Comparison of ENCODE assay signal across 22 cellular contexts in the genomic region with DNA sequence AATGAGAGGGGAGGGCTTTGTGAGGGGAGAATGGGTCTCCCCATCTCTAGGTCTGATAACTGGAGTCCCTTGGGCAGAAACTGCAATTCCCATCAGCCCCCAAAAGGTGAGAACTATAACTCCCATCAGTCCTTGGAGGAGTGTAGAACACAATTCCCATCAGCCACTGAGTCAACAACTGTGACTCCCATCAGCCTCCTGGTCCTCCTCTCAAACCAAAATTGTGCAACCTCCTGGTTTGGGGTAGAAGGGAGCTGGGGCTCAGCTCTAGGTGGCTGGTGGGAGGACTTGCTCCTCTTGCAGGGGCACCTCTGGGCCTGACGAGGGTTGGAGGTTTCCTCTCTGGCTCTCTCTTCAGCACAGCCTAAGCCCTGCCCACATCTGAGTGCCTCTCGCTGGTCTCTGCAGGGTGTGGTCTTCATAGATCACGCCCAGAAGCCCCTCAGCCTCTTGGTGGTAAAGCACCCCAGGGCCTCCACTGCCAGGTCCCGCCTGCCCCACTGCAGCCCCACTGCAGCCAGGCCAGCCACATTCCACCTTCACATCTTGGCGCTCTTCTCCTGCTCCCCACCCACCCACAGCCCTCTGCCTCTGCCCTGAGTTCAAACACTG. TPM values are rescaled to one million over a fixed set of nuclear protein-coding genes. Genes with fewer than 3 reads are reported as not detected.
DNase-seq lines count a peak whose midpoint lies in the region; ATAC-seq, FAIRE-seq and TF ChIP-seq lines count a peak whose summit lies in the region.
"Had no signal": no experiment of that assay in that cellular context is flagged by ENCODE, and none has a peak within 500 bp of the region (broad histone marks: within the 10 kb centered on the region; RNA-seq: fewer than 3 reads in every experiment).

No MANE protein-coding gene starts in this region.

- peaks cover 24% of the 10 kb centered on the region for H3K4me1 Mint-ChIP-seq in nephron

- no peak overlapping the region for H2AFZ ChIP-seq in DND-41 (ENCODE audit: low read depth, low read length)
- H2AFZ ChIP-seq: neural progenitor cell had no signal

- H3K27me3 ChIP-seq in DND-41 (ENCODE audit: insufficient read depth, low read length, poor library complexity) (no peaks in the 10 kb centered on the region), colonic mucosa (no peaks in the 10 kb centered on the region), stomach (peaks cover 0 to 41% (median 14%) of the 10 kb centered on the region in 3 donors)
- H3K27me3 ChIP-seq: neural progenitor cell, Peyer's patch had no signal

- H3K36me3 Mint-ChIP-seq in nephron (ENCODE audit: low read depth), result peaks cover 7% of the 10 kb centered on the region
- H3K36me3 Mint-ChIP-seq: CD14-positive monocyte; stimulated activated effector memory CD8-positive, alpha-beta T cell treated with anti-CD3 and anti-CD28 coated beads, Interleukin-12 subunit alpha, Interleukin-12 subunit beta, amount 100 ng/mL, for 72 hours had no signal

- peak; percentile 50; the same call in 2 of the 3 replicates for ATAC-seq in DND-41 (ENCODE audit: insufficient read depth, low read depth)
- ATAC-seq: stimulated activated effector memory CD8-positive, alpha-beta T cell treated with anti-CD3 and anti-CD28 coated beads, Interleukin-12 subunit alpha, Interleukin-12 subunit beta, amount 100 ng/mL, for 72 hours had no signal

- H3K9me3 ChIP-seq in DND-41 (ENCODE audit: insufficient read depth, low read length, severe bottlenecking) (no peaks in the 10 kb centered on the region), colonic mucosa (no peaks in the 10 kb centered on the region), stomach (no peaks in the 10 kb centered on the region)
- H3K9me3 ChIP-seq: Peyer's patch, tibial artery had no signal

- no peak overlapping the region for H3K4me3 Mint-ChIP-seq in nephron
- H3K4me3 Mint-ChIP-seq: activated CD4-positive, alpha-beta T cell treated with anti-CD3 and anti-CD28 coated beads, Interleukin-2, amount 10 ng/mL, durations not matched to agents 7 days and 5 days; activated T-cell treated with anti-CD3 and anti-CD28 coated beads, Interleukin-2, amount 50 U/mL, for 24 hours; neural progenitor cell; stimulated activated effector memory CD8-positive, alpha-beta T cell treated with anti-CD3 and anti-CD28 coated beads, Interleukin-12 subunit alpha, Interleukin-12 subunit beta, amount 100 ng/mL, for 72 hours had no signal

- no peak overlapping the region for H3K4me2 ChIP-seq in DND-41 (ENCODE audit: insufficient read depth, low read length)

- intact Hi-C loops in colonic mucosa (cut with DNase I), result no loop called here
- intact Hi-C loops in stomach (cut with DNase I; ENCODE audit: low total_unique reads), result no loop called here

- H3K36me3 ChIP-seq in DND-41 (ENCODE audit: insufficient read depth, low read length), result no peaks in the 10 kb centered on the region
- H3K36me3 ChIP-seq in colonic mucosa, result no peaks in the 10 kb centered on the region
- no peaks in the 10 kb centered on the region for H3K36me3 ChIP-seq in stomach
- H3K36me3 ChIP-seq: neural progenitor cell, Peyer's patch, tibial artery had no signal

- H3K9ac ChIP-seq in DND-41 (ENCODE audit: low read depth, low read length), result no peak overlapping the region
- H3K9ac ChIP-seq in colonic mucosa (ENCODE audit: low read depth in 2 of 2, low read length in 2 of 2), result no peak overlapping the region
- H3K9ac ChIP-seq: neural progenitor cell had no signal

- H4K20me1 ChIP-seq in DND-41 (ENCODE audit: insufficient read depth, low read length), result no peaks in the 10 kb centered on the region

- H3K27ac ChIP-seq in DND-41 (ENCODE audit: low read length) (no peak overlapping the region), colonic mucosa (no peak overlapping the region), stomach (no peak overlapping the region)
- H3K27ac ChIP-seq: neural progenitor cell, Peyer's patch, tibial artery had no signal

- no peak for DNase-seq in DND-41
- peak; percentile 13 for DNase-seq in HTR-8/SVneo (ENCODE audit: insufficient read length, low spot score)
- DNase-seq in OCI-M1 (lab: John Stamatoyannopoulos, UW), result peak; percentile 43
- no peak for DNase-seq in colonic mucosa
- no peak for DNase-seq in stomach
- no peak for DNase-seq in medulla oblongata (ENCODE audit: extremely low spot score)
- no peak for DNase-seq in HuH-7 (ENCODE audit: low spot score)
- DNase-seq: activated CD4-positive, alpha-beta T cell treated with anti-CD3 and anti-CD28 coated beads, Interleukin-2, amount 10 ng/mL, durations not matched to agents 7 days and 5 days; activated naive CD4-positive, alpha-beta T cell treated with anti-CD3 and anti-CD28 coated beads, Interleukin-2, amount 50 U/mL, for 16 hours; activated T-cell treated with anti-CD3 and anti-CD28 coated beads, Interleukin-2, amount 50 U/mL, for 24 hours; dermis blood vessel endothelial cell; foreskin melanocyte; IMR-90; midbrain; NCI-H1417; NCI-H774; Peyer's patch; tibial artery had no signal

- FAIRE-seq in HTR-8/SVneo (lab: Jason Lieb, UNC), result no peak

- H3K27ac Mint-ChIP-seq in nephron, result peak overlapping the region; percentile 16 to 76 (median 70)
- H3K27ac Mint-ChIP-seq: activated CD4-positive, alpha-beta T cell treated with anti-CD3 and anti-CD28 coated beads, Interleukin-2, amount 10 ng/mL, durations not matched to agents 7 days and 5 days; activated T-cell treated with anti-CD3 and anti-CD28 coated beads, Interleukin-2, amount 50 U/mL, for 24 hours; CD14-positive monocyte; neural progenitor cell; stimulated activated effector memory CD8-positive, alpha-beta T cell treated with anti-CD3 and anti-CD28 coated beads, Interleukin-12 subunit alpha, Interleukin-12 subunit beta, amount 100 ng/mL, for 72 hours had no signal

- no peak for TF ChIP-seq POLR2A in stomach (IDR thresholded peaks at IDR 0.05)

- no peaks in the 10 kb centered on the region for H3K9me3 Mint-ChIP-seq in nephron
- H3K9me3 Mint-ChIP-seq: activated CD4-positive, alpha-beta T cell treated with anti-CD3 and anti-CD28 coated beads, Interleukin-2, amount 10 ng/mL, durations not matched to agents 7 days and 5 days; activated T-cell treated with anti-CD3 and anti-CD28 coated beads, Interleukin-2, amount 50 U/mL, for 24 hours; CD14-positive monocyte; neural progenitor cell; stimulated activated effector memory CD8-positive, alpha-beta T cell treated with anti-CD3 and anti-CD28 coated beads, Interleukin-12 subunit alpha, Interleukin-12 subunit beta, amount 100 ng/mL, for 72 hours had no signal

- TF ChIP-seq EP300 in stomach (IDR thresholded peaks at IDR 0.05), result no peak

- WGBS in stomach, 5 donors, result 62 to 82% (median 71%) methylated on average over 4 to 5 of the region's 5 CpGs

- TF ChIP-seq CTCF in DND-41 (IDR thresholded peaks at IDR 0.05; ENCODE audit: borderline replicate concordance, extremely low read depth, low read length, poor library complexity, severe bottlenecking), result no peak
- TF ChIP-seq CTCF in nephron (IDR thresholded peaks at IDR 0.05; ENCODE audit: unreplicated experiment in 3 of 3), result no peak
- TF ChIP-seq CTCF in colonic mucosa (IDR thresholded peaks at IDR 0.05), result no peak
- TF ChIP-seq CTCF in stomach (IDR thresholded peaks at IDR 0.05), result no peak

- H3K4me3 ChIP-seq in DND-41 (ENCODE audit: low read depth in 1 of 2, low read length in 2 of 2), result no peak overlapping the region
- H3K4me3 ChIP-seq in colonic mucosa, result no peak overlapping the region
- H3K4me3 ChIP-seq in stomach, result no peak overlapping the region
- H3K4me3 ChIP-seq: neural progenitor cell, Peyer's patch, tibial artery had no signal

- H3K4me1 ChIP-seq in DND-41 (ENCODE audit: insufficient read depth, low read length) (no peaks in the 10 kb centered on the region), colonic mucosa (no peaks in the 10 kb centered on the region), stomach (peaks cover 0 to 14% (median 0%) of the 10 kb centered on the region in 4 donors)
- H3K4me1 ChIP-seq: Peyer's patch had no signal

- H3K27me3 Mint-ChIP-seq in nephron (ENCODE audit: low read depth), result peaks cover 3% of the 10 kb centered on the region
- H3K27me3 Mint-ChIP-seq: activated CD4-positive, alpha-beta T cell treated with anti-CD3 and anti-CD28 coated beads, Interleukin-2, amount 10 ng/mL, durations not matched to agents 7 days and 5 days had no signal

- no peaks in the 10 kb centered on the region for H3K79me2 ChIP-seq in DND-41 (ENCODE audit: insufficient read depth, low read length)

RNA-seq across cellular contexts. Expression of a gene that starts 18.5 kb away (rescaled TPM):
- total RNA-seq in colonic mucosa (not detected), stomach (not detected)
- polyA plus RNA-seq in stomach, result not detected
- total RNA-seq: activated CD4-positive, alpha-beta T cell treated with anti-CD3 and anti-CD28 coated beads, Interleukin-2, amount 10 ng/mL, durations not matched to agents 7 days and 5 days; dermis blood vessel endothelial cell; IMR-90; Peyer's patch had no signal
- polyA plus RNA-seq: CD14-positive monocyte, IMR-90 had no signal

RNA-seq across cellular contexts. Expression of a gene that starts 53.8 kb away (rescaled TPM):
- not detected for total RNA-seq in colonic mucosa
- total RNA-seq in stomach, result not detected
- not detected for polyA plus RNA-seq in stomach
- total RNA-seq: activated CD4-positive, alpha-beta T cell treated with anti-CD3 and anti-CD28 coated beads, Interleukin-2, amount 10 ng/mL, durations not matched to agents 7 days and 5 days; dermis blood vessel endothelial cell; IMR-90; Peyer's patch had no signal
- polyA plus RNA-seq: CD14-positive monocyte, IMR-90 had no signal

Comparison
In these comparisons a context has a peak if more than half of its experiments do, and no peak if none do; other contexts are left out.
1. DNase-seq: peak in HTR-8/SVneo (single experiment) and OCI-M1 (single experiment); none in DND-41 (single experiment), colonic mucosa (single experiment), stomach (single experiment), medulla oblongata (single experiment) and HuH-7 (single experiment).